Comparison of ENCODE assay signal across 4 cellular contexts in the genomic region with DNA sequence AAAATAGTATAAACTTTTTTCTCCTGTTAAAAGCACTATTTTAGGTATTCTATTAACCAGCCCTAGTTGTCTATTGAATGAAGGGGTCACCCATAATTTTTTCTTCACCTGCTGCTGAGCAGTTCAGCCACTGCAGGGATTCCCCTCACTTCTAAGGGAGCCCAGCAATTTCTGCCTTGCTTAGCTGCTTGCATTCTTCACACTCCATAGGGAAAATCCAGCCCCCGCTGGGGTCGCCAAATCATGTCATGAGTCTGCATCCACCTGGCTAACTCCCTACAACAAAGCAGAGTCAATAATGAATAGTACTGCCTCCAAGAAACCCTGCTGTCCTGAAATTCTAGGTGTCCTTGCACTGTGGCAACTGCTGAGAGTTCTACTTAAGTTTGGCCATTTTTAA.
"Had no signal": no experiment of that assay in that cellular context is flagged by ENCODE, and none has a peak within 500 bp of the region (broad histone marks: within the 10 kb centered on the region; RNA-seq: fewer than 3 reads in every experiment).

No MANE protein-coding gene starts in this region.

- H3K27ac Mint-ChIP-seq: H9 had no signal

- H3K9me3 Mint-ChIP-seq: H9 had no signal

- H3K4me1 Mint-ChIP-seq: H9 had no signal

- H3K27ac ChIP-seq: GM23248 had no signal

- DNase-seq: GM23248, H9, HCEC 1CT, IMR-90 had no signal

- H3K9ac ChIP-seq: GM23248 had no signal

- H3K4me3 Mint-ChIP-seq: H9 had no signal

- H3K4me3 ChIP-seq: GM23248 had no signal
